17 cellular contexts compared by ENCODE assay signal in the genomic region with DNA sequence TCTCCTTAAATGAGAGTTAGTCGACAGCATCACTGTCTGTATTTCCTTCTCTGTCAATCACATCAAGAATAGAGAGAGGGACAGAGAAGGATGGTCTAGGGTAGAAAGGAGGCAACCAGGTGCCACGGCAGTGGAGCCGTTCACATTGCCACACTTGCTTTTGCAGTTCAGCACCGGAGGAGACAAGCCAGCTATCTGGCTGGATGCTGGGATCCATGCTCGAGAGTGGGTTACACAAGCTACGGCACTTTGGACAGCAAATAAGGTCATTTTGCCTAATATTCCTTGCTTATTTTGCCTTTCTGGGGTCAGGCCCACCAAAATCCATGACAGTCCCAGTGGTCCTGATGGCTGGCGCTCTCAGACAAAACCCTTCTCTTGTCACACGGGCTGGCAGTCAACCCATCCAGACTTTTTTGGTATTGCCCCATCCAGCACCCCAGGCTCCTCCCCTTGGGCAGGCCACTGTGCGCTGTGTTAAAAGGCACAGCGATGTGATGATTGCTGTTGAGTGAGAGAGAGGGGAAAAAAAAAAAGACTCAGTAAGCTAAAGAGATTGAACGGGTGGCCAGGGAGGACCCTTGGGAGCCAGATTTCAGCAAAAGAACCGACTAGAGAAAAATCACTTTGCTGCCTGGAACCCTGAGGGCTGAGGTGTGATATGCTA. TPM values are rescaled to one million over a fixed set of nuclear protein-coding genes. Genes with fewer than 3 reads are reported as not detected.
DNase-seq lines count a peak whose midpoint lies in the region; ATAC-seq and TF ChIP-seq lines count a peak whose summit lies in the region.
"Had no signal": no experiment of that assay in that cellular context is flagged by ENCODE, and none has a peak within 500 bp of the region (broad histone marks: within the 10 kb centered on the region; RNA-seq: fewer than 3 reads in every experiment).

No MANE protein-coding gene starts in this region.

- peaks cover 89% of the 10 kb centered on the region for H3K4me1 Mint-ChIP-seq in mesothelial cell of epicardium
- H3K4me1 Mint-ChIP-seq in stimulated activated naive CD8-positive, alpha-beta T cell treated with anti-CD3 and anti-CD28 coated beads, Interleukin-15, amount 100 ng/mL, for 72 hours = peaks cover 55% of the 10 kb centered on the region

- peak overlapping the region; percentile 91 for H3K27ac Mint-ChIP-seq in mesothelial cell of epicardium
- peak overlapping the region in 1 of 2 donors; percentile 24 for H3K27ac Mint-ChIP-seq in stimulated activated naive CD8-positive, alpha-beta T cell treated with anti-CD3 and anti-CD28 coated beads, Interleukin-15, amount 100 ng/mL, for 72 hours
- H3K27ac Mint-ChIP-seq: activated B cell treated with CpG ODN at 0.5 μM for 24 hours; effector memory CD8-positive, alpha-beta T cell; stimulated activated naive B cell treated with anti-CD40 and anti-IgM and Interleukin-4, amounts not matched to agents 10 μg/mL and 1 μg/mL and 100 μg/mL, for 72 hours had no signal

- no peaks in the 10 kb centered on the region for H3K9me3 Mint-ChIP-seq in mesothelial cell of epicardium
- no peaks in the 10 kb centered on the region for H3K9me3 Mint-ChIP-seq in stimulated activated naive CD8-positive, alpha-beta T cell treated with anti-CD3 and anti-CD28 coated beads, Interleukin-15, amount 100 ng/mL, for 72 hours
- H3K9me3 Mint-ChIP-seq: activated B cell treated with CpG ODN at 0.5 μM for 24 hours; effector memory CD8-positive, alpha-beta T cell; stimulated activated naive B cell treated with anti-CD40 and anti-IgM and Interleukin-4, amounts not matched to agents 10 μg/mL and 1 μg/mL and 100 μg/mL, for 72 hours had no signal

- TF ChIP-seq CTCF in mesothelial cell of epicardium (IDR thresholded peaks at IDR 0.05; ENCODE audit: unreplicated experiment) = no peak

- H3K4me3 Mint-ChIP-seq in mesothelial cell of epicardium = no peak overlapping the region
- H3K4me3 Mint-ChIP-seq in stimulated activated naive CD8-positive, alpha-beta T cell treated with anti-CD3 and anti-CD28 coated beads, Interleukin-15, amount 100 ng/mL, for 72 hours = no peak overlapping the region
- H3K4me3 Mint-ChIP-seq: activated B cell treated with CpG ODN at 0.5 μM for 24 hours; effector memory CD8-positive, alpha-beta T cell; stimulated activated naive B cell treated with anti-CD40 and anti-IgM and Interleukin-4, amounts not matched to agents 10 μg/mL and 1 μg/mL and 100 μg/mL, for 72 hours had no signal

- H3K27me3 Mint-ChIP-seq in mesothelial cell of epicardium (ENCODE audit: low read depth) = no peaks in the 10 kb centered on the region
- H3K27me3 Mint-ChIP-seq in stimulated activated naive CD8-positive, alpha-beta T cell treated with anti-CD3 and anti-CD28 coated beads, Interleukin-15, amount 100 ng/mL, for 72 hours = no peaks in the 10 kb centered on the region

- peak; percentile 32 for DNase-seq in DMS79 (lab: John Stamatoyannopoulos, UW)
- DNase-seq in NCI-H1436 treated with DMSO at 0.1 percent for 48 hours (lab: John Stamatoyannopoulos, UW) = peak; percentile 62
- DNase-seq in amniotic epithelial cell (ENCODE audit: low read depth) = peak; percentile 43
- DNase-seq in mesothelial cell of epicardium (ENCODE audit: low spot score in 2 of 2, unreplicated experiment in 2 of 2) = no peak
- no peak for DNase-seq in stimulated activated naive CD8-positive, alpha-beta T cell treated with anti-CD3 and anti-CD28 coated beads, Interleukin-15, amount 100 ng/mL, for 72 hours
- DNase-seq: activated B cell treated with CpG ODN at 0.5 μM for 24 hours; AML-193; effector memory CD8-positive, alpha-beta T cell; Karpas-422; left ventricle myocardium superior; NK-92 treated with Interleukin-12 subunit alpha and Interleukin-12 subunit beta, amount 100 ng/mL, for 24 hours; posterior cingulate gyrus; stimulated activated CD4-positive, alpha-beta T cell treated with anti-CD3 and anti-CD28 coated beads, Interleukin-2, amount 100 ng/mL, for 48 hours; stimulated activated naive B cell treated with anti-CD40 and anti-IgM and Interleukin-4, amounts not matched to agents 10 μg/mL and 1 μg/mL and 100 μg/mL, for 72 hours had no signal

- no peaks in the 10 kb centered on the region for H3K36me3 Mint-ChIP-seq in mesothelial cell of epicardium
- H3K36me3 Mint-ChIP-seq: stimulated activated naive B cell treated with anti-CD40 and anti-IgM and Interleukin-4, amounts not matched to agents 10 μg/mL and 1 μg/mL and 100 μg/mL, for 72 hours had no signal

- ATAC-seq in HG03175 (IDR thresholded peaks at IDR 0.05; ENCODE audit: unreplicated experiment) = no peak
- ATAC-seq in HG02642 (IDR thresholded peaks at IDR 0.05; ENCODE audit: poor library complexity, unreplicated experiment) = no peak
- ATAC-seq in HG02588 (IDR thresholded peaks at IDR 0.05; ENCODE audit: unreplicated experiment) = no peak
- no peak for ATAC-seq in stimulated activated naive CD8-positive, alpha-beta T cell treated with anti-CD3 and anti-CD28 coated beads, Interleukin-15, amount 100 ng/mL, for 72 hours
- ATAC-seq: effector memory CD8-positive, alpha-beta T cell; left ventricle myocardium superior; stimulated activated naive B cell treated with anti-CD40 and anti-IgM and Interleukin-4, amounts not matched to agents 10 μg/mL and 1 μg/mL and 100 μg/mL, for 72 hours had no signal

RNA-seq across cellular contexts. Expression of a gene that starts 8.5 kb away (rescaled TPM):
- 0.54 to 0.73 TPM (median 0.72 TPM) in 3 replicates for total RNA-seq in mesothelial cell of epicardium
- total RNA-seq: activated B cell treated with CpG ODN at 0.5 μM for 24 hours, left ventricle myocardium superior had no signal

RNA-seq across cellular contexts. Expression of a gene that starts 17.8 kb away (rescaled TPM):
- 3.9 to 5.8 TPM (median 4.1 TPM) in 3 replicates for total RNA-seq in mesothelial cell of epicardium
- total RNA-seq: activated B cell treated with CpG ODN at 0.5 μM for 24 hours had no signal

Comparison
In these comparisons a context has a peak if more than half of its experiments do, and no peak if none do; other contexts are left out.
1. DNase-seq: peak in DMS79 (single experiment), NCI-H1436 treated with DMSO at 0.1 percent for 48 hours (single experiment) and amniotic epithelial cell (single experiment); none in mesothelial cell of epicardium (0 of 2) and stimulated activated naive CD8-positive, alpha-beta T cell treated with anti-CD3 and anti-CD28 coated beads, Interleukin-15, amount 100 ng/mL, for 72 hours (0 of 2).